29 cellular contexts compared by ENCODE assay signal in genomic region chr7:68544851-68545250, GRCh38.
"Had no signal": no experiment of that assay in that cellular context is flagged by ENCODE, and none has a peak within 500 bp of the region (broad histone marks: within the 10 kb centered on the region; RNA-seq: fewer than 3 reads in every experiment).

No MANE protein-coding gene starts in this region.

- FAIRE-seq: endometrium, endothelial cell of umbilical vein had no signal

- H3K27ac ChIP-seq: ascending aorta, breast epithelium, cardiac muscle cell, colonic mucosa, epithelial cell of prostate, esophagus squamous epithelium, gastroesophageal sphincter had no signal

- ATAC-seq: activated CD4-positive, alpha-beta T cell treated with anti-CD3 and anti-CD28 coated beads for 36 hours; activated naive CD4-positive, alpha-beta T cell treated with anti-CD3 and anti-CD28 coated beads, Interleukin-2, amount 50 U/mL, for 72 hours; activated T-cell treated with anti-CD3 and anti-CD28 coated beads, Interleukin-2, amount 50 U/mL, for 72 hours; gastroesophageal sphincter had no signal

- DNase-seq: activated CD4-positive, alpha-beta memory T cell treated with anti-CD3 and anti-CD28 coated beads, Interleukin-2, amount 10 ng/mL, durations not matched to agents 7 days and 5 days; activated CD4-positive, alpha-beta T cell treated with anti-CD3 and anti-CD28 coated beads for 36 hours; activated CD4-positive, alpha-beta T cell treated with anti-CD3 and anti-CD28 coated beads, Interleukin-2, amount 10 ng/mL, durations not matched to agents 24 days and 14 days; activated CD4-positive, CD25-positive, alpha-beta regulatory T cell; activated CD4-positive, CD25-positive, alpha-beta regulatory T cell treated with anti-CD3 and anti-CD28 coated beads, Interleukin-2, amount 50 U/mL, for 72 hours; activated CD8-positive, alpha-beta memory T cell treated with anti-CD3 and anti-CD28 coated beads, Interleukin-2, amount 50 U/mL, for 48 hours; activated gamma-delta T cell; activated naive CD4-positive, alpha-beta T cell; activated naive CD4-positive, alpha-beta T cell treated with anti-CD3 and anti-CD28 coated beads, Interleukin-2, amount 10 ng/mL, durations not matched to agents 7 days and 5 days; activated naive CD8-positive, alpha-beta T cell treated with anti-CD3 and anti-CD28 coated beads, Interleukin-2, amount 10 ng/mL, durations not matched to agents 7 days and 5 days; activated T-cell treated with anti-CD3 and anti-CD28 coated beads for 4 hours; activated T-cell treated with anti-CD3 and anti-CD28 coated beads, Interleukin-2, amount 50 U/mL, for 24 hours; activated T-cell treated with anti-CD3 and anti-CD28 coated beads, Interleukin-2, amount 50 U/mL, for 72 hours; central memory CD4-positive, alpha-beta T cell; cerebellar nuclear complex; colonic mucosa; effector CD8-positive, alpha-beta T cell; esophagus squamous epithelium; foreskin melanocyte; head of caudate nucleus; T-helper 2 cell had no signal
